In the genomic region with DNA sequence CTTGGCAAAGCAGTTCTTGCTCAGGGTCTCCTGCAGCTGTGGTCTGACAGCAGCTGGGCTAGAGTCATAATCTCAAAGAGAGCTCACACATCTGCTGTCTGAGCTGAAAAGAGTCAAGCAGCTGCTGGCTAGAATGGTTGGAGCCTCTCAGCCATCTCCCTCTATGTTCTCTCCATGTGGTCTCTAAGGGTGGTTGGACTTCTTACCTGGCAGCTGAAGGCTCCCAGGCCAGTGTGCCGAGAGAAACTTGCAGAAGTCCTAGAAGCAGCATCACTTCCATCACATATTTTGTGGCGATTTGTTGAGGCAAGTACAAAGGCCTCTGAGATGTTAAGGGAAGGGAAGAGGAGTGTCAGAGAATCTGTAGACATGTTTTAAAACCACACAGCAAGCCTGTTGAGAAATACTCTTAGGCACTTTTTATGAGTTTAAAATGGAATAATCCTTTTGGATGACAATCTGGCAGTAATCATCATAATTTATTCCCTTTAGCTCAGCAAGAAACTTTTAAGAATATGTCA, we compare ENCODE assay signal across 14 cellular contexts.
DNase-seq lines count a peak whose midpoint lies in the region; ATAC-seq and TF ChIP-seq lines count a peak whose summit lies in the region.
"Had no signal": no experiment of that assay in that cellular context is flagged by ENCODE, and none has a peak within 500 bp of the region (broad histone marks: within the 10 kb centered on the region; RNA-seq: fewer than 3 reads in every experiment).

No MANE protein-coding gene starts in this region.

- POLR2A ChIA-PET in WTC11 (lab: Charles Lee): interaction anchor here (0.6 kb wide), 1 partner anchor 349 kb away, joined by 3 read pairs; no protein-coding TSS in a partner anchor

- no peak for TF ChIP-seq EP300 in stomach (IDR thresholded peaks at IDR 0.05)

- TF ChIP-seq CTCF in right atrium auricular region (IDR thresholded peaks at IDR 0.05): no peak
- no peak for TF ChIP-seq CTCF in WTC11 (IDR thresholded peaks at IDR 0.05)
- TF ChIP-seq CTCF in left ventricle myocardium inferior (IDR thresholded peaks at IDR 0.05; ENCODE audit: borderline replicate concordance): no peak
- TF ChIP-seq CTCF in stomach (IDR thresholded peaks at IDR 0.05): no peak

- no peaks in the 10 kb centered on the region for H3K27me3 Mint-ChIP-seq in WTC11 (ENCODE audit: low read depth)
- H3K27me3 Mint-ChIP-seq: stimulated activated naive CD8-positive, alpha-beta T cell treated with anti-CD3 and anti-CD28 coated beads, Interleukin-15, amount 100 ng/mL, for 72 hours had no signal

- H3K27me3 ChIP-seq in right atrium auricular region (no peaks in the 10 kb centered on the region), left ventricle myocardium inferior (ENCODE audit: low read depth) (no peaks in the 10 kb centered on the region), stomach (no peaks in the 10 kb centered on the region)

- 61 to 87% (median 80%) methylated on average over 2 of the region's 2 CpGs for WGBS in stomach, 5 donors

- H3K4me1 Mint-ChIP-seq in WTC11: peaks cover 9% of the 10 kb centered on the region

- peak overlapping the region; percentile 58; the same call in 1 of the 2 replicates for H3K27ac Mint-ChIP-seq in WTC11
- H3K27ac Mint-ChIP-seq: stimulated activated naive CD8-positive, alpha-beta T cell treated with anti-CD3 and anti-CD28 coated beads, Interleukin-15, amount 100 ng/mL, for 72 hours had no signal

- H3K9me3 ChIP-seq in right atrium auricular region (no peaks in the 10 kb centered on the region), left ventricle myocardium inferior (replicated peaks) (no peaks in the 10 kb centered on the region), stomach (no peaks in the 10 kb centered on the region)

- peaks cover 5% of the 10 kb centered on the region; the same call in 1 of the 2 replicates for H3K36me3 Mint-ChIP-seq in WTC11

- CTCF ChIA-PET in WTC11 (lab: Charles Lee): interaction anchor here (0.5 to 1.5 kb wide), 2 partner anchors 106 to 203 kb away, joined by 3 to 4 read pairs; no protein-coding TSS in a partner anchor

- no peaks in the 10 kb centered on the region for H3K9me3 Mint-ChIP-seq in WTC11
- H3K9me3 Mint-ChIP-seq: stimulated activated naive CD8-positive, alpha-beta T cell treated with anti-CD3 and anti-CD28 coated beads, Interleukin-15, amount 100 ng/mL, for 72 hours had no signal

- H3K4me1 ChIP-seq in right atrium auricular region: no peaks in the 10 kb centered on the region
- H3K4me1 ChIP-seq in left ventricle myocardium inferior: no peaks in the 10 kb centered on the region
- peaks cover 0 to 10% (median 2%) of the 10 kb centered on the region in 4 donors for H3K4me1 ChIP-seq in stomach

- ATAC-seq in Right ventricle myocardium superior (ENCODE audit: poor library complexity): peak; percentile 71
- ATAC-seq in WTC11: peak; percentile 20; the same call in 1 of the 2 replicates
- ATAC-seq: esophagus mucosa; HepG2; stimulated activated naive CD8-positive, alpha-beta T cell treated with anti-CD3 and anti-CD28 coated beads, Interleukin-15, amount 100 ng/mL, for 72 hours had no signal

- no peak for TF ChIP-seq POLR2A in stomach (IDR thresholded peaks at IDR 0.05)

- DNase-seq in Right ventricle myocardium superior: no peak
- DNase-seq in right atrium auricular region (ENCODE audit: low spot score): no peak
- no peak for DNase-seq in WTC11 (ENCODE audit: low spot score)
- no peak for DNase-seq in left ventricle myocardium inferior
- no peak for DNase-seq in NCI-H128 (lab: John Stamatoyannopoulos, UW; ENCODE audit: unreplicated experiment)
- no peak for DNase-seq in stomach
- DNase-seq in amniotic stem cell (lab: John Stamatoyannopoulos, UW): no peak
- DNase-seq in activated gamma-delta T cell (lab: John Stamatoyannopoulos, UW): no peak
- DNase-seq: kidney; NCI-H2029; stimulated activated CD4-positive, alpha-beta T cell treated with anti-CD3 and anti-CD28 coated beads, Interleukin-2, amount 100 ng/mL, for 24 hours; stimulated activated naive CD8-positive, alpha-beta T cell treated with anti-CD3 and anti-CD28 coated beads, Interleukin-15, amount 100 ng/mL, for 72 hours had no signal

- H3K4me3 ChIP-seq in right atrium auricular region (no peak overlapping the region), left ventricle myocardium inferior (no peak overlapping the region), stomach (no peak overlapping the region)

- no peaks in the 10 kb centered on the region for H3K36me3 ChIP-seq in right atrium auricular region
- peaks cover 25% of the 10 kb centered on the region for H3K36me3 ChIP-seq in left ventricle myocardium inferior
- peaks cover 5 to 24% (median 13%) of the 10 kb centered on the region in 4 donors for H3K36me3 ChIP-seq in stomach

- intact Hi-C loops in Right ventricle myocardium superior (cut with DNase I) (no loop called here), left ventricle myocardium inferior (cut with micrococcal nuclease) (no loop called here), stomach (cut with DNase I; ENCODE audit: low total_unique reads) (no loop called here)

- H3K27ac ChIP-seq in right atrium auricular region: no peak overlapping the region
- peak overlapping the region; percentile 45 for H3K27ac ChIP-seq in left ventricle myocardium inferior (replicated peaks)
- peak overlapping the region in 2 of 5 donors; percentile 8 to 19 for H3K27ac ChIP-seq in stomach

- no peak overlapping the region for H3K4me3 Mint-ChIP-seq in WTC11
- H3K4me3 Mint-ChIP-seq: stimulated activated naive CD8-positive, alpha-beta T cell treated with anti-CD3 and anti-CD28 coated beads, Interleukin-15, amount 100 ng/mL, for 72 hours had no signal

TF ChIP-seq in WTC11, 78 proteins besides CTCF, POLR2A, EP300 and RAD21:
- TF ChIP-seq FOXP1 (CRISPR knock-in tag; IDR thresholded peaks at IDR 0.05; ENCODE audit: borderline replicate concordance): no peak
- TF ChIP-seq SOX15 (CRISPR knock-in tag; IDR thresholded peaks at IDR 0.05): no peak
- TF ChIP-seq TEAD4 (CRISPR knock-in tag; IDR thresholded peaks at IDR 0.05): no peak
- TF ChIP-seq ZNF232 (CRISPR knock-in tag; IDR thresholded peaks at IDR 0.05): no peak
- TF ChIP-seq, protein P1, sequence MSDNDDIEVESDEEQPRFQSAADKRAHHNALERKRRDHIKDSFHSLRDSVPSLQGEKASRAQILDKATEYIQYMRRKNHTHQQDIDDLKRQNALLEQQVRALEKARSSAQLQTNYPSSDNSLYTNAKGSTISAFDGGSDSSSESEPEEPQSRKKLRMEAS (CRISPR knock-in tag; IDR thresholded peaks at IDR 0.05): no peak
